9 cellular contexts compared by ENCODE assay signal in the genomic region with DNA sequence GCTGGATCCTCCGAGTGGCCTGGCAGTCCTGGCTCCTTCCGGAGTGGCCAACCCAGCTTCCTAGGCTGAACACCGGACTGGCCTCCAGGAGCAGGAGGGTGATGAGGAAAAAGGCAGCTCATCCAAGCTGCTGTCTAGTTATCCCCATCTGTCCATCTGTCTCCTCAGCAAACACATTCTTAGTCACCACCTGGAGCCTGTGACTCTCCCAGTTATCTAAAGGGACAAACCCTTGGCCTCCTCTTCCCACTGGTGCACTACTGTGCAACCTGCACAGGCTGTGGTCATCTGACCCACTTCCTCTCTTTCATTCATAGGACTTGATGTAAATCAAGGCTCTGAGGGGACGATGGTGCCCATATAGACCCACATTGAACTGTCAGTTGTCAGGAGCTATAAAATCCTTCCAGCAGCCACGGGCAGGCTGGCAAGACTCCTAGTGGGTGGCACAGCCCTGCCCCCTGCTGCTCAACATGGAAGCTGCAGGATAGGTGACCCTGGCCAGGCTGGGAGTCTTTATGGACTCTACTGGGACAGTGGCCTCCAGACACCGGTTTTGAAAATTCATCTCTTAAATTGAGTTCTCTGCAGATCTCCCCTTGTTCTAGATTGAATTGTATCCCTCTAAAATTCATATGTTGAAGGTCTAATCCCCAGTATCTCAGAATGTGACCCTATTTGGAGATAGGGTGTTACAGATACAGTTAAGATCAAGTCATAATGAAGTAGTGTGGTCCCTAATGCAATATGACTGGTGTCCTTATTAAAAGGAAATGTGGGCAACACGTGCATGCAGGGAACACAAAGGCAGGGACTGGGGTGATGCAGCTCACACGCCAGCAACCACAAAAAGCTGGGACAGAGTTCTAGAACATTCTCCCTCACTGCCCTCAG. TPM values are rescaled to one million over a fixed set of nuclear protein-coding genes. Genes with fewer than 3 reads are reported as not detected.
DNase-seq lines count a peak whose midpoint lies in the region; ATAC-seq and TF ChIP-seq lines count a peak whose summit lies in the region.
"Had no signal": no experiment of that assay in that cellular context is flagged by ENCODE, and none has a peak within 500 bp of the region (broad histone marks: within the 10 kb centered on the region; RNA-seq: fewer than 3 reads in every experiment).

No MANE protein-coding gene starts in this region.

- no peak overlapping the region for H3K4me3 ChIP-seq in DOHH2 (ENCODE audit: low read length)
- H3K4me3 ChIP-seq in H7 (ENCODE audit: insufficient read depth, low read depth, low read length): no peak overlapping the region
- no peak overlapping the region for H3K4me3 ChIP-seq in NB4 (ENCODE audit: low read depth, low read length)
- H3K4me3 ChIP-seq in SU-DHL-6 (ENCODE audit: insufficient read depth, low read length, poor library complexity, severe bottlenecking): no peak overlapping the region
- H3K4me3 ChIP-seq in cardiac muscle cell: no peak overlapping the region

- H3K27ac Mint-ChIP-seq in activated naive CD4-positive, alpha-beta T cell treated with anti-CD3 and anti-CD28 coated beads, Interleukin-2, amount 50 U/mL, for 72 hours: no peak overlapping the region

- ATAC-seq in activated naive CD4-positive, alpha-beta T cell treated with anti-CD3 and anti-CD28 coated beads, Interleukin-2, amount 50 U/mL, for 72 hours: peak; percentile 96
- ATAC-seq in HG02870 (IDR thresholded peaks at IDR 0.05; ENCODE audit: unreplicated experiment): no peak

- H3K79me2 ChIP-seq in DOHH2 (ENCODE audit: control insufficient read depth, low read length) (no peaks in the 10 kb centered on the region), SU-DHL-6 (ENCODE audit: insufficient read depth, low read length) (no peaks in the 10 kb centered on the region)

- H3K9me2 ChIP-seq in DOHH2 (replicated peaks; ENCODE audit: control insufficient read depth, low read length) (no peaks in the 10 kb centered on the region), SU-DHL-6 (replicated peaks; ENCODE audit: insufficient read depth, low read length) (no peaks in the 10 kb centered on the region)

- H3K27ac ChIP-seq in DOHH2 (ENCODE audit: low read depth, low read length): no peak overlapping the region
- H3K27ac ChIP-seq in SU-DHL-6 (ENCODE audit: low read depth, low read length): no peak overlapping the region
- H3K27ac ChIP-seq in cardiac muscle cell: no peak overlapping the region
- H3K27ac ChIP-seq: epithelial cell of prostate had no signal

- H3K9me3 Mint-ChIP-seq in activated naive CD4-positive, alpha-beta T cell treated with anti-CD3 and anti-CD28 coated beads, Interleukin-2, amount 50 U/mL, for 72 hours: peaks cover 0 to 9% of the 10 kb centered on the region in 2 donors

- H3K36me3 Mint-ChIP-seq in activated naive CD4-positive, alpha-beta T cell treated with anti-CD3 and anti-CD28 coated beads, Interleukin-2, amount 50 U/mL, for 72 hours: peaks cover 0 to 12% of the 10 kb centered on the region in 2 donors

- no peak overlapping the region for H3K4me2 ChIP-seq in DOHH2 (ENCODE audit: low read length)
- H3K4me2 ChIP-seq in SU-DHL-6 (ENCODE audit: low read depth, low read length, poor library complexity, severe bottlenecking): no peak overlapping the region

- H4K20me1 ChIP-seq in DOHH2 (ENCODE audit: control insufficient read depth, insufficient read depth, low read depth, low read length) (no peaks in the 10 kb centered on the region; the same call in 1 of the 2 replicates), SU-DHL-6 (ENCODE audit: low read depth, low read length) (no peaks in the 10 kb centered on the region)

- H3K4me1 ChIP-seq in DOHH2 (ENCODE audit: control insufficient read depth, low read length) (peaks cover 13% of the 10 kb centered on the region), cardiac muscle cell (ENCODE audit: low read depth) (no peaks in the 10 kb centered on the region)

- H3K36me3 ChIP-seq in DOHH2 (ENCODE audit: control insufficient read depth, low read length): no peaks in the 10 kb centered on the region
- no peaks in the 10 kb centered on the region for H3K36me3 ChIP-seq in H7 (replicated peaks; ENCODE audit: control insufficient read depth, insufficient read depth, low read length)
- no peaks in the 10 kb centered on the region for H3K36me3 ChIP-seq in SU-DHL-6 (ENCODE audit: low read length)
- no peaks in the 10 kb centered on the region for H3K36me3 ChIP-seq in cardiac muscle cell

- H3K27me3 ChIP-seq in DOHH2 (ENCODE audit: control insufficient read depth, low read length) (peaks cover 3% of the 10 kb centered on the region; the same call in 1 of the 2 replicates), H7 (ENCODE audit: control insufficient read depth, insufficient read depth, low read length) (no peaks in the 10 kb centered on the region), SU-DHL-6 (ENCODE audit: low read length) (no peaks in the 10 kb centered on the region), cardiac muscle cell (no peaks in the 10 kb centered on the region)

- DNase-seq in H7 (peak; percentile 78), NB4 (ENCODE audit: low read depth) (peak; percentile 86), cardiac muscle cell (ENCODE audit: low read depth in 1 of 2, low spot score in 1 of 2) (peak; percentile 70 to 81), pulmonary artery endothelial cell (ENCODE audit: low read depth, low spot score) (peak; percentile 13)
- peak; percentile 82 to 89 for DNase-seq in activated naive CD4-positive, alpha-beta T cell treated with anti-CD3 and anti-CD28 coated beads, Interleukin-2, amount 50 U/mL, for 72 hours (ENCODE audit: low spot score in 2 of 2)

- H3F3A ChIP-seq in DOHH2 (ENCODE audit: control insufficient read depth, insufficient read depth) (peaks cover 4% of the 10 kb centered on the region), SU-DHL-6 (ENCODE audit: insufficient read depth) (no peaks in the 10 kb centered on the region)

- TF ChIP-seq CTCF in DOHH2 (IDR thresholded peaks at IDR 0.05; ENCODE audit: low read depth, low read length, poor library complexity, severe bottlenecking): peak; percentile 97
- TF ChIP-seq CTCF in NB4 (IDR thresholded peaks at IDR 0.05; ENCODE audit: low read depth, low read length): peak; percentile 97
- TF ChIP-seq CTCF in SU-DHL-6 (IDR thresholded peaks at IDR 0.05; ENCODE audit: insufficient read depth, low read length, poor library complexity, severe bottlenecking): peak; percentile 89
- peak; percentile 96 for TF ChIP-seq CTCF in cardiac muscle cell (IDR thresholded peaks at IDR 0.05; ENCODE audit: low read depth, low read length)

- no peak overlapping the region for H3K9ac ChIP-seq in SU-DHL-6 (ENCODE audit: low read length)

- no peak overlapping the region for H2AFZ ChIP-seq in SU-DHL-6 (ENCODE audit: low read depth, low read length, severe bottlenecking)

- no peak for TF ChIP-seq POLR2A in NB4 (IDR thresholded peaks at IDR 0.05; ENCODE audit: extremely low read depth, insufficient read length)

- peaks cover 3% of the 10 kb centered on the region; the same call in 1 of the 2 replicates for H3K9me3 ChIP-seq in DOHH2 (ENCODE audit: control insufficient read depth, insufficient read depth, low read length)
- no peaks in the 10 kb centered on the region for H3K9me3 ChIP-seq in SU-DHL-6 (ENCODE audit: insufficient read depth, low read length)
- no peaks in the 10 kb centered on the region for H3K9me3 ChIP-seq in cardiac muscle cell (ENCODE audit: low read depth)

RNA-seq across cellular contexts. Expression of a gene that starts 29.3 kb away (rescaled TPM):
- total RNA-seq in H7 (2014; rRNA removed; shearing (Covaris generic)): 2.0 and 3.6 TPM in 2 replicates
- 100 to 1,000 TPM; 202 to 218 TPM for total RNA-seq in activated naive CD4-positive, alpha-beta T cell treated with anti-CD3 and anti-CD28 coated beads, Interleukin-2, amount 50 U/mL, for 72 hours
- 0.89 and 3.0 TPM in 2 replicates for total RNA-seq in cardiac muscle cell
- polyA plus RNA-seq in cardiac muscle cell: 1.0 and 2.2 TPM in 2 replicates
- total RNA-seq in pulmonary artery endothelial cell: 0.42 and 0.53 TPM in 2 replicates

RNA-seq across cellular contexts. Expression of a gene that starts 34.1 kb away (rescaled TPM):
- 233 and 253 TPM in 2 replicates for total RNA-seq in H7 (2014; rRNA removed; shearing (Covaris generic))
- total RNA-seq in activated naive CD4-positive, alpha-beta T cell treated with anti-CD3 and anti-CD28 coated beads, Interleukin-2, amount 50 U/mL, for 72 hours: 100 to 1,000 TPM in 1 of 2 donors, 10 to 100 TPM in 1; 82.9 to 159 TPM
- total RNA-seq in cardiac muscle cell (152 and 161 TPM in 2 replicates), pulmonary artery endothelial cell (159 and 229 TPM in 2 replicates)
- 214 and 246 TPM in 2 replicates for polyA plus RNA-seq in cardiac muscle cell

RNA-seq across cellular contexts. Expression of a gene that starts 36.2 kb away (rescaled TPM):
- not detected in 2 replicates for total RNA-seq in H7 (2014; rRNA removed; shearing (Covaris generic))
- total RNA-seq in activated naive CD4-positive, alpha-beta T cell treated with anti-CD3 and anti-CD28 coated beads, Interleukin-2, amount 50 U/mL, for 72 hours: 1 to 10 TPM in 1 of 2 donors, under 1 TPM in 1; 0.82 to 3.4 TPM
- total RNA-seq in cardiac muscle cell (not detected in 2 replicates), pulmonary artery endothelial cell (0.07 TPM in 1 of 2 replicates, not detected in the other)
- not detected in 2 replicates for polyA plus RNA-seq in cardiac muscle cell

RNA-seq across cellular contexts. Expression of a gene that starts 58.1 kb away (rescaled TPM):
- 1.6 and 1.9 TPM in 2 replicates for total RNA-seq in H7 (2014; rRNA removed; shearing (Covaris generic))
- total RNA-seq in activated naive CD4-positive, alpha-beta T cell treated with anti-CD3 and anti-CD28 coated beads, Interleukin-2, amount 50 U/mL, for 72 hours: under 1 TPM; 0.47 to 0.61 TPM
- total RNA-seq in cardiac muscle cell (27.4 and 61.8 TPM in 2 replicates), pulmonary artery endothelial cell (not detected in 2 replicates)
- 28.5 and 50.8 TPM in 2 replicates for polyA plus RNA-seq in cardiac muscle cell

Comparison
In these comparisons a context has a peak if more than half of its experiments do, and no peak if none do; other contexts are left out.
1. DNase-seq: peak in every context shown above with its lines; median percentile 86 in NB4; 86 in activated naive CD4-positive, alpha-beta T cell treated with anti-CD3 and anti-CD28 coated beads, Interleukin-2, amount 50 U/mL, for 72 hours; 78 in H7; 76 in cardiac muscle cell; 13 in pulmonary artery endothelial cell.
2. RNA of a gene that starts 29.3 kb away (total RNA-seq): 202 to 218 TPM in activated naive CD4-positive, alpha-beta T cell treated with anti-CD3 and anti-CD28 coated beads, Interleukin-2, amount 50 U/mL, for 72 hours; 2.0 to 3.6 TPM in H7, 0.89 to 3.0 TPM in cardiac muscle cell and 0.42 to 0.53 TPM in pulmonary artery endothelial cell; every median in the first group is over 10 times any median in the second.
3. Peak in every context shown above with its lines, with median percentiles within 50 percentile points of each other: CTCF ChIP-seq.